In the genomic region with DNA sequence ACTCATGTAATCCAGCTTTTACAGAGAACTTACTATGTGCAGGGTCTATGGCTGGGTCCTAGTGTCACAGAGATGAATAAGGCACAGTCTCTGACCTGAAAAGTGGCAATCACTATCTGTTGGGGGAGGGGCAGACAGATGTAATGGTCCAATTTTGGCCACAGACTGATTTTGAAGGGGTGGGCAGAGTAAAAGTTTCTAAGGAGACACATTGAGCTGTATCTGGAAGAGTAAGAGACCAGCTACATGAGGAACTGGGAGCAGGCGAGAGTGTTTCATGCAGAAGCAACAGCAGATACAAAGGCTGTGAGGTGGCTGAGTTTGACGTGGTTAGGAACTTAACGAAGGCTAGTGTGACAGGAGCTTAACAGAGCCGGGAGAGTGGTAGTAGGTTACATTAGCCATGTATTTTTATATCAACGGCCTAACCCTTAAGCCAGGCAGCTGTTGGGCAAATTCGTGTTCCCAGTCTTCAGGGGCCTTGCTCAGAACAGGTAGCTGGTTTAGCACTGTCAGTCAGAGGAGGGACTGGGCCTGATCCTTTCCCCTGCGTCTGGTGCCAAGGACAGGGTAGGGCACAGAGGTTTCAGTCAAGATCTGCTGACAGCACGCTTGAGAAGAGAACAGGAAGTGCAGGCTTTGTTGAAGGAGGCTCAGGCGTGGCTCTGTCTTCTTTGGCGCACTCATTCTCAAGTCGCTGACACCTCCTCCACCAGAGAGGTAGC, we compare ENCODE assay signal across 8 cellular contexts. TPM values are rescaled to one million over a fixed set of nuclear protein-coding genes. Genes with fewer than 3 reads are reported as not detected.
A peak's percentile ranks its signal among the peaks of the same experiment; 100 is the strongest.
DNase-seq lines count a peak whose midpoint lies in the region; ATAC-seq lines count a peak whose summit lies in the region.

No MANE protein-coding gene starts in this region.

- H2BK15ac ChIP-seq in mesenchymal stem cell (ENCODE audit: low read depth, poor library complexity, severe bottlenecking): no peak overlapping the region

- peak overlapping the region; percentile 11 for H2AK5ac ChIP-seq in mesenchymal stem cell (ENCODE audit: low read length, severe bottlenecking)

- H3K36me3 ChIP-seq in SJCRH30 (no peaks in the 10 kb centered on the region), mesenchymal stem cell (ENCODE audit: control insufficient read depth in 1 of 2, insufficient read depth in 2 of 2, low read depth in 1 of 2, low read length in 2 of 2) (no peaks in the 10 kb centered on the region)

- no peaks in the 10 kb centered on the region for H3K27me3 Mint-ChIP-seq in activated naive CD8-positive, alpha-beta T cell treated with anti-CD3 and anti-CD28 coated beads, Interleukin-2, amount 50 U/mL, for 24 hours

- no peak overlapping the region for H3K14ac ChIP-seq in mesenchymal stem cell (ENCODE audit: low read length in 2 of 2)

- no peaks in the 10 kb centered on the region for H3K27me3 ChIP-seq in SJCRH30
- H3K27me3 ChIP-seq in mesenchymal stem cell (ENCODE audit: control insufficient read depth in 1 of 2, insufficient read depth in 1 of 2, low read length in 2 of 2): no peaks in the 10 kb centered on the region

- peak overlapping the region; percentile 2 to 23 for H2BK12ac ChIP-seq in mesenchymal stem cell (ENCODE audit: low read length in 2 of 2)

- H3K27ac ChIP-seq in SJCRH30 (peak overlapping the region; percentile 56; the same call in 1 of the 2 replicates), mesenchymal stem cell (ENCODE audit: low read length, poor library complexity, severe bottlenecking) (no peak overlapping the region)

- peak; percentile 50 for ATAC-seq in GM18909 (IDR thresholded peaks at IDR 0.05; ENCODE audit: poor library complexity, unreplicated experiment)
- peak; percentile 40 for ATAC-seq in HG03066 (IDR thresholded peaks at IDR 0.05; ENCODE audit: low read depth, unreplicated experiment)
- peak; percentile 62 for ATAC-seq in activated naive CD8-positive, alpha-beta T cell treated with anti-CD3 and anti-CD28 coated beads, Interleukin-2, amount 50 U/mL, for 24 hours
- peak; percentile 62 for ATAC-seq in stimulated activated naive CD8-positive, alpha-beta T cell treated with anti-CD3 and anti-CD28 coated beads, Interleukin-15, Interleukin-2, amounts not matched to agents 100 U/mL and 50 U/mL, for 24 hours

- peak overlapping the region; percentile 99 for H3K27ac Mint-ChIP-seq in activated naive CD8-positive, alpha-beta T cell treated with anti-CD3 and anti-CD28 coated beads, Interleukin-2, amount 50 U/mL, for 24 hours

- peak overlapping the region; percentile 49 for H2AFZ ChIP-seq in mesenchymal stem cell (ENCODE audit: low read depth, low read length)

- H3K4ac ChIP-seq in mesenchymal stem cell (ENCODE audit: low read depth in 1 of 2, low read length in 2 of 2): peak overlapping the region in 1 of 2 experiments; percentile 6

- peaks cover 5% of the 10 kb centered on the region for H3K36me3 Mint-ChIP-seq in activated naive CD8-positive, alpha-beta T cell treated with anti-CD3 and anti-CD28 coated beads, Interleukin-2, amount 50 U/mL, for 24 hours (ENCODE audit: low read depth)

- DNase-seq in SJCRH30 (peak; percentile 28 to 54), mesenchymal stem cell (no peak), occipital lobe (lab: John Stamatoyannopoulos, UW) (no peak), NCI-H345 (lab: John Stamatoyannopoulos, UW) (no peak)
- peak; percentile 66 for DNase-seq in activated naive CD8-positive, alpha-beta T cell treated with anti-CD3 and anti-CD28 coated beads, Interleukin-2, amount 50 U/mL, for 24 hours
- peak; percentile 70 for DNase-seq in stimulated activated naive CD8-positive, alpha-beta T cell treated with anti-CD3 and anti-CD28 coated beads, Interleukin-15, Interleukin-2, amounts not matched to agents 100 U/mL and 50 U/mL, for 24 hours

- H3K4me3 ChIP-seq in SJCRH30 (peak overlapping the region; percentile 94), mesenchymal stem cell (ENCODE audit: insufficient read depth in 1 of 2, low read depth in 1 of 2, low read length in 2 of 2) (no peak overlapping the region)

- peak overlapping the region; percentile 3 to 73 for H3K18ac ChIP-seq in mesenchymal stem cell (ENCODE audit: low read depth in 1 of 2, low read length in 2 of 2)

- no peak overlapping the region for H3K23ac ChIP-seq in mesenchymal stem cell (ENCODE audit: low read length in 2 of 2)

- peak overlapping the region; percentile 1 for H4K91ac ChIP-seq in mesenchymal stem cell (ENCODE audit: low read length)

- H2BK120ac ChIP-seq in mesenchymal stem cell (ENCODE audit: low read depth, low read length): no peak overlapping the region

- 83% methylated on average over 11 of the region's 11 CpGs for WGBS in mesenchymal stem cell

- H3K79me1 ChIP-seq in mesenchymal stem cell (replicated peaks; ENCODE audit: low read length, poor library complexity, severe bottlenecking): peaks cover 3% of the 10 kb centered on the region

- peaks cover 54% of the 10 kb centered on the region for H3K4me1 Mint-ChIP-seq in activated naive CD8-positive, alpha-beta T cell treated with anti-CD3 and anti-CD28 coated beads, Interleukin-2, amount 50 U/mL, for 24 hours

- H2BK5ac ChIP-seq in mesenchymal stem cell (ENCODE audit: low read depth, low read length, poor library complexity, severe bottlenecking): no peak overlapping the region

- H3K4me1 ChIP-seq in SJCRH30 (peaks cover 8% of the 10 kb centered on the region), mesenchymal stem cell (ENCODE audit: control insufficient read depth, insufficient read depth, low read depth, low read length) (peaks cover 11% of the 10 kb centered on the region)

- peak overlapping the region; percentile 33 for H4K8ac ChIP-seq in mesenchymal stem cell (ENCODE audit: low read length)

- no peak overlapping the region for H3K4me2 ChIP-seq in mesenchymal stem cell (ENCODE audit: low read length, poor library complexity, severe bottlenecking)

- peak overlapping the region; percentile 93 for H3K4me3 Mint-ChIP-seq in activated naive CD8-positive, alpha-beta T cell treated with anti-CD3 and anti-CD28 coated beads, Interleukin-2, amount 50 U/mL, for 24 hours

- peak overlapping the region; percentile 72 for H3K9ac ChIP-seq in mesenchymal stem cell (ENCODE audit: low read length)

- no peaks in the 10 kb centered on the region for H3K9me3 ChIP-seq in SJCRH30 (replicated peaks)
- H3K9me3 ChIP-seq in mesenchymal stem cell (ENCODE audit: control insufficient read depth, low read length): no peaks in the 10 kb centered on the region

- H3K9me3 Mint-ChIP-seq in activated naive CD8-positive, alpha-beta T cell treated with anti-CD3 and anti-CD28 coated beads, Interleukin-2, amount 50 U/mL, for 24 hours: no peaks in the 10 kb centered on the region

RNA-seq across cellular contexts. Expression of a gene that starts 1.4 kb away (rescaled TPM):
- total RNA-seq in SJCRH30 (2014; rRNA removed; shearing (Covaris generic)): 12.9 and 14.7 TPM in 2 replicates
- 37.2 TPM for polyA plus RNA-seq in mesenchymal stem cell (2013, experiment 1 of 2)
- 35.2 TPM for polyA plus RNA-seq in mesenchymal stem cell (2013, experiment 2 of 2)
- total RNA-seq in occipital lobe: 12.3 TPM

RNA-seq across cellular contexts. Expression of a gene that starts 13.3 kb away (rescaled TPM):
- total RNA-seq in SJCRH30 (2014; rRNA removed; shearing (Covaris generic)): 15.5 and 17.4 TPM in 2 replicates
- polyA plus RNA-seq in mesenchymal stem cell (2013, experiment 1 of 2): 77.1 TPM
- 76.9 TPM for polyA plus RNA-seq in mesenchymal stem cell (2013, experiment 2 of 2)
- 2.0 TPM for total RNA-seq in occipital lobe

RNA-seq across cellular contexts. Expression of a gene that starts 45.7 kb away (rescaled TPM):
- total RNA-seq in SJCRH30 (2014; rRNA removed; shearing (Covaris generic)): 4.5 and 5.3 TPM in 2 replicates
- 16.4 TPM for polyA plus RNA-seq in mesenchymal stem cell (2013, experiment 1 of 2)
- 15.1 TPM for polyA plus RNA-seq in mesenchymal stem cell (2013, experiment 2 of 2)
- total RNA-seq in occipital lobe: 9.4 TPM

RNA-seq across cellular contexts. Expression of a gene that starts 56.7 kb away (rescaled TPM):
- 191 and 217 TPM in 2 replicates for total RNA-seq in SJCRH30 (2014; rRNA removed; shearing (Covaris generic))
- polyA plus RNA-seq in mesenchymal stem cell (2013, experiment 1 of 2): 39.3 TPM
- 37.2 TPM for polyA plus RNA-seq in mesenchymal stem cell (2013, experiment 2 of 2)
- 72.1 TPM for total RNA-seq in occipital lobe

Comparison
In these comparisons a context has a peak if more than half of its experiments do, and no peak if none do; other contexts are left out.
1. DNase-seq: peak in SJCRH30 (2 of 2), activated naive CD8-positive, alpha-beta T cell treated with anti-CD3 and anti-CD28 coated beads, Interleukin-2, amount 50 U/mL, for 24 hours (single experiment) and stimulated activated naive CD8-positive, alpha-beta T cell treated with anti-CD3 and anti-CD28 coated beads, Interleukin-15, Interleukin-2, amounts not matched to agents 100 U/mL and 50 U/mL, for 24 hours (single experiment); none in mesenchymal stem cell (single experiment), occipital lobe (single experiment) and NCI-H345 (single experiment).
2. Peak in every context shown above with its lines, with median percentiles within 50 percentile points of each other: ATAC-seq.